20 cellular contexts compared by ENCODE assay signal in genomic region chr12:27645671-27646070, GRCh38. TPM values are rescaled to one million over a fixed set of nuclear protein-coding genes. Genes with fewer than 3 reads are reported as not detected.
DNase-seq lines count a peak whose midpoint lies in the region; ATAC-seq, FAIRE-seq and TF ChIP-seq lines count a peak whose summit lies in the region.
"Had no signal": no experiment of that assay in that cellular context is flagged by ENCODE, and none has a peak within 500 bp of the region (broad histone marks: within the 10 kb centered on the region; RNA-seq: fewer than 3 reads in every experiment).

No MANE protein-coding gene starts in this region.

- H3K27ac ChIP-seq in ascending aorta: peak overlapping the region; percentile 0 to 46

- H3K4me1 Mint-ChIP-seq in nephron: peaks cover 35% of the 10 kb centered on the region
- H3K4me1 Mint-ChIP-seq in stimulated activated naive B cell treated with anti-CD40 and anti-IgM and Interleukin-4, amounts not matched to agents 10 μg/mL and 1 μg/mL and 100 μg/mL, for 72 hours: peaks cover 0 to 2% of the 10 kb centered on the region in 2 donors
- no peaks in the 10 kb centered on the region for H3K4me1 Mint-ChIP-seq in activated T-helper 2 cell treated with anti-CD3 and anti-CD28 coated beads, Interferon-gamma antibody, Interleukin-2, Interleukin-4, amounts not matched to agents 10 μg/mL and 5 μg/mL and 100 μg/mL, durations not matched to agents 14 hours and 24 hours and 36 hours (ENCODE audit: low read depth)

- peak; percentile 60 for FAIRE-seq in A204.1 (lab: Jason Lieb, UNC)

- peak overlapping the region; percentile 5; the same call in 1 of the 2 replicates for H3K4me3 ChIP-seq in LNCaP clone FGC (ENCODE audit: low read depth, low read length)
- no peak overlapping the region for H3K4me3 ChIP-seq in ascending aorta
- H3K4me3 ChIP-seq: HAP-1 had no signal

- peaks cover 0 to 27% of the 10 kb centered on the region in 2 donors for H3K4me1 ChIP-seq in ascending aorta
- H3K4me1 ChIP-seq: Caco-2 had no signal

- ATAC-seq in HG03025 (IDR thresholded peaks at IDR 0.05; ENCODE audit: low FRiP score, unreplicated experiment) (no peak), HG03520 (IDR thresholded peaks at IDR 0.05; ENCODE audit: unreplicated experiment) (no peak)
- ATAC-seq in stimulated activated naive B cell treated with anti-CD40 and anti-IgM and Interleukin-4, amounts not matched to agents 10 μg/mL and 1 μg/mL and 100 μg/mL, for 72 hours (replicated peaks): no peak

- no peaks in the 10 kb centered on the region for H3K27me3 ChIP-seq in ascending aorta
- H3K27me3 ChIP-seq: BE2C had no signal

- H3K27ac Mint-ChIP-seq in nephron: peak overlapping the region; percentile 66 to 86 (median 81)
- H3K27ac Mint-ChIP-seq in stimulated activated naive B cell treated with anti-CD40 and anti-IgM and Interleukin-4, amounts not matched to agents 10 μg/mL and 1 μg/mL and 100 μg/mL, for 72 hours: no peak overlapping the region
- no peak overlapping the region for H3K27ac Mint-ChIP-seq in activated T-helper 2 cell treated with anti-CD3 and anti-CD28 coated beads, Interferon-gamma antibody, Interleukin-2, Interleukin-4, amounts not matched to agents 10 μg/mL and 5 μg/mL and 100 μg/mL, durations not matched to agents 14 hours and 24 hours and 36 hours
- H3K27ac Mint-ChIP-seq: CD4-positive, alpha-beta T cell had no signal

- peaks cover 36% of the 10 kb centered on the region for H3K36me3 Mint-ChIP-seq in nephron (ENCODE audit: low read depth)
- peaks cover 7 to 17% of the 10 kb centered on the region in 2 donors for H3K36me3 Mint-ChIP-seq in stimulated activated naive B cell treated with anti-CD40 and anti-IgM and Interleukin-4, amounts not matched to agents 10 μg/mL and 1 μg/mL and 100 μg/mL, for 72 hours
- peaks cover 6% of the 10 kb centered on the region for H3K36me3 Mint-ChIP-seq in activated T-helper 2 cell treated with anti-CD3 and anti-CD28 coated beads, Interferon-gamma antibody, Interleukin-2, Interleukin-4, amounts not matched to agents 10 μg/mL and 5 μg/mL and 100 μg/mL, durations not matched to agents 14 hours and 24 hours and 36 hours (ENCODE audit: low read depth)

- TF ChIP-seq CTCF in LNCaP clone FGC (IDR thresholded peaks at IDR 0.05; ENCODE audit: control insufficient read depth, extremely low read depth, insufficient read depth) (no peak), ascending aorta (IDR thresholded peaks at IDR 0.05) (no peak), nephron (IDR thresholded peaks at IDR 0.05; ENCODE audit: unreplicated experiment in 3 of 3) (no peak)

- peak overlapping the region in 1 of 3 experiments; percentile 6 for H3K4me3 Mint-ChIP-seq in nephron
- H3K4me3 Mint-ChIP-seq in stimulated activated naive B cell treated with anti-CD40 and anti-IgM and Interleukin-4, amounts not matched to agents 10 μg/mL and 1 μg/mL and 100 μg/mL, for 72 hours: no peak overlapping the region
- H3K4me3 Mint-ChIP-seq in activated T-helper 2 cell treated with anti-CD3 and anti-CD28 coated beads, Interferon-gamma antibody, Interleukin-2, Interleukin-4, amounts not matched to agents 10 μg/mL and 5 μg/mL and 100 μg/mL, durations not matched to agents 14 hours and 24 hours and 36 hours (ENCODE audit: low read depth): no peak overlapping the region
- H3K4me3 Mint-ChIP-seq: CD4-positive, alpha-beta T cell had no signal

- DNase-seq in LNCaP clone FGC (ENCODE audit: low read depth) (peak; percentile 30), ascending aorta (ENCODE audit: low spot score in 2 of 2) (no peak)
- DNase-seq in stimulated activated naive B cell treated with anti-CD40 and anti-IgM and Interleukin-4, amounts not matched to agents 10 μg/mL and 1 μg/mL and 100 μg/mL, for 72 hours: no peak
- DNase-seq in activated T-helper 2 cell treated with anti-CD3 and anti-CD28 coated beads, Interferon-gamma antibody, Interleukin-2, Interleukin-4, amounts not matched to agents 10 μg/mL and 5 μg/mL and 100 μg/mL, durations not matched to agents 14 hours and 24 hours and 36 hours (ENCODE audit: low spot score): no peak
- DNase-seq: BE2C; Caco-2; CD4-positive, alpha-beta T cell; GDM1; KBM-7; MV-4-11; NCI-H187; NCI-H2171; NCI-H446 treated with DMSO at 0.1 percent for 48 hours; NCI-H748 treated with DMSO at 0.1 percent for 48 hours; SHP77 had no signal

- intact Hi-C loops in ascending aorta (cut with DNase I): no loop called here
- intact Hi-C loops in activated T-helper 2 cell treated with anti-CD3 and anti-CD28 coated beads, Interferon-gamma antibody, Interleukin-2, Interleukin-4, amounts not matched to agents 10 μg/mL and 5 μg/mL and 100 μg/mL, durations not matched to agents 14 hours and 24 hours and 36 hours (cut with micrococcal nuclease): no loop called here

- H3K9me3 Mint-ChIP-seq in nephron: no peaks in the 10 kb centered on the region
- no peaks in the 10 kb centered on the region for H3K9me3 Mint-ChIP-seq in stimulated activated naive B cell treated with anti-CD40 and anti-IgM and Interleukin-4, amounts not matched to agents 10 μg/mL and 1 μg/mL and 100 μg/mL, for 72 hours
- H3K9me3 Mint-ChIP-seq in activated T-helper 2 cell treated with anti-CD3 and anti-CD28 coated beads, Interferon-gamma antibody, Interleukin-2, Interleukin-4, amounts not matched to agents 10 μg/mL and 5 μg/mL and 100 μg/mL, durations not matched to agents 14 hours and 24 hours and 36 hours: no peaks in the 10 kb centered on the region
- H3K9me3 Mint-ChIP-seq: CD4-positive, alpha-beta T cell had no signal

- no peaks in the 10 kb centered on the region for H3K9me3 ChIP-seq in ascending aorta
- H3K9me3 ChIP-seq: BE2C, Caco-2, HAP-1 had no signal

- no peaks in the 10 kb centered on the region for H3K27me3 Mint-ChIP-seq in nephron (ENCODE audit: low read depth)
- no peaks in the 10 kb centered on the region for H3K27me3 Mint-ChIP-seq in stimulated activated naive B cell treated with anti-CD40 and anti-IgM and Interleukin-4, amounts not matched to agents 10 μg/mL and 1 μg/mL and 100 μg/mL, for 72 hours
- peaks cover 5% of the 10 kb centered on the region for H3K27me3 Mint-ChIP-seq in activated T-helper 2 cell treated with anti-CD3 and anti-CD28 coated beads, Interferon-gamma antibody, Interleukin-2, Interleukin-4, amounts not matched to agents 10 μg/mL and 5 μg/mL and 100 μg/mL, durations not matched to agents 14 hours and 24 hours and 36 hours (ENCODE audit: low read depth)
- H3K27me3 Mint-ChIP-seq: CD4-positive, alpha-beta T cell had no signal

- H3K36me3 ChIP-seq in ascending aorta: peaks cover 9 to 10% of the 10 kb centered on the region in 2 donors
- H3K36me3 ChIP-seq: BE2C, HAP-1 had no signal

RNA-seq across cellular contexts. Expression of gene REP15, which starts 50.6 kb away (rescaled TPM):
- total RNA-seq in ascending aorta: not detected
- 1.5 and 2.2 TPM in 2 replicates for total RNA-seq in activated T-helper 2 cell treated with anti-CD3 and anti-CD28 coated beads, Interferon-gamma antibody, Interleukin-2, Interleukin-4, amounts not matched to agents 10 μg/mL and 5 μg/mL and 100 μg/mL, durations not matched to agents 14 hours and 24 hours and 36 hours
- total RNA-seq: CD4-positive, alpha-beta T cell had no signal

Comparison
In these comparisons a context has a peak if more than half of its experiments do, and no peak if none do; other contexts are left out.
1. H3K27ac Mint-ChIP-seq: peak in nephron (3 of 3); none in stimulated activated naive B cell treated with anti-CD40 and anti-IgM and Interleukin-4, amounts not matched to agents 10 μg/mL and 1 μg/mL and 100 μg/mL, for 72 hours (single experiment) and activated T-helper 2 cell treated with anti-CD3 and anti-CD28 coated beads, Interferon-gamma antibody, Interleukin-2, Interleukin-4, amounts not matched to agents 10 μg/mL and 5 μg/mL and 100 μg/mL, durations not matched to agents 14 hours and 24 hours and 36 hours (single experiment).